Comparison of ENCODE assay signal across 31 cellular contexts in the genomic region with DNA sequence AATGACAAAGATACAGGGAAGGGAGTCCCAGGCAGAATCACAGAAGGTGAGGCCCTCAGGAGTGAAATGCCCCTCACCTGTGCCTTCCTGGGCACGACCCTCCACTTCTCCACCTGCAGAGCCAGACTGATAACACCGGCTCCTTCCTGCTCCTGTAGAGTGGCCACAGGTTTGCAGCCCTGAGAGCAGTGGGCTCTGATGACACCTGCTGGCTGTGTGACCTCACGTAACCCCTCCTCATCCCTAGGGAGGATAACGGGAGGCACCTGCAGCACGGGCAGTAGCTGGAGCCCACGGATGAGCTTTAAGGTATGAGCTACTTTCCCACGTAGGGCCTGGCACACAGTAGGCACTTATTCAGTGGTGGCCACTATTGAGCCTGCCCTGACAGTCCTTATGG. TPM values are rescaled to one million over a fixed set of nuclear protein-coding genes. Genes with fewer than 3 reads are reported as not detected.
DNase-seq lines count a peak whose midpoint lies in the region; ATAC-seq, FAIRE-seq and TF ChIP-seq lines count a peak whose summit lies in the region.
"Had no signal": no experiment of that assay in that cellular context is flagged by ENCODE, and none has a peak within 500 bp of the region (broad histone marks: within the 10 kb centered on the region; RNA-seq: fewer than 3 reads in every experiment).

No MANE protein-coding gene starts in this region.

- no peak overlapping the region for H2BK15ac ChIP-seq in H1 (ENCODE audit: low read length)

- H3K27ac ChIP-seq in H1 (ENCODE audit: low read depth, low read length) = no peak overlapping the region
- H3K27ac ChIP-seq: esophagus muscularis mucosa, GM23248, RWPE1, thoracic aorta, uterus had no signal

- H3K23me2 ChIP-seq in H1 (ENCODE audit: low read depth, low read length) = no peaks in the 10 kb centered on the region

- peaks cover 33% of the 10 kb centered on the region for H3K27me3 Mint-ChIP-seq in activated naive CD8-positive, alpha-beta T cell treated with anti-CD3 and anti-CD28 coated beads, Interleukin-2, amount 50 U/mL, for 24 hours
- H3K27me3 Mint-ChIP-seq in activated CD8-positive, alpha-beta memory T cell treated with anti-CD3 and anti-CD28 coated beads, Interleukin-2, amount 10 ng/mL, durations not matched to agents 7 days and 5 days = peaks cover 10% of the 10 kb centered on the region

- H3K27me3 ChIP-seq in H1 (replicated peaks in 1 of 4; ENCODE audit: control insufficient read depth in 3 of 4, extremely low read depth in 1 of 4, insufficient read depth in 3 of 4, low read length in 3 of 4) = no peaks in the 10 kb centered on the region; a peak in 2 of 7 replicates
- H3K27me3 ChIP-seq: uterus had no signal

- no peak overlapping the region for H3K4ac ChIP-seq in H1 (replicated peaks; ENCODE audit: insufficient read length, low read depth, low read length)

- H3K4me1 ChIP-seq in H1 (replicated peaks in 1 of 4; ENCODE audit: control insufficient read depth in 3 of 4, insufficient read depth in 4 of 4, low read length in 3 of 4) = no peaks in the 10 kb centered on the region
- H3K4me1 ChIP-seq: esophagus muscularis mucosa, uterus had no signal

- CTCF ChIA-PET in H1 (lab: Charles Lee; ENCODE audit: partially characterized antibody) = interaction anchor here (0.6 to 7.3 kb wide), 31 partner anchors 10 to 299 kb away, joined by 3 to 58 read pairs (median 4); no protein-coding TSS in a partner anchor
- CTCF ChIA-PET in activated CD8-positive, alpha-beta memory T cell treated with anti-CD3 and anti-CD28 coated beads, Interleukin-2, amount 10 ng/mL, durations not matched to agents 7 days and 5 days (lab: Charles Lee) = interaction anchor here (0.6 to 1.9 kb wide), 2 partner anchors 298 to 420 kb away, joined by 3 to 7 read pairs; no protein-coding TSS in a partner anchor

- peaks cover 10% of the 10 kb centered on the region for H3K9me3 Mint-ChIP-seq in activated naive CD8-positive, alpha-beta T cell treated with anti-CD3 and anti-CD28 coated beads, Interleukin-2, amount 50 U/mL, for 24 hours
- H3K9me3 Mint-ChIP-seq in activated CD8-positive, alpha-beta memory T cell treated with anti-CD3 and anti-CD28 coated beads, Interleukin-2, amount 10 ng/mL, durations not matched to agents 7 days and 5 days (ENCODE audit: low read depth) = peaks cover 5% of the 10 kb centered on the region
- H3K9me3 Mint-ChIP-seq: CD8-positive, alpha-beta T cell had no signal

- H4K5ac ChIP-seq in H1 (ENCODE audit: insufficient read length, low read depth, low read length) = no peak overlapping the region

- H3K9ac ChIP-seq in H1 (replicated peaks in 1 of 4; ENCODE audit: extremely low read depth in 1 of 4, low read depth in 3 of 4, low read length in 3 of 4) = no peak overlapping the region
- H3K9ac ChIP-seq: GM23248 had no signal

- H2BK12ac ChIP-seq in H1 (ENCODE audit: low read depth, low read length) = no peak overlapping the region

- no peak for FAIRE-seq in H1 (lab: Jason Lieb, UNC)
- FAIRE-seq: K562, TTC549 had no signal

- POLR2A ChIA-PET in H1 (lab: Charles Lee; ENCODE audit: partially characterized antibody) = no interaction called here

- DNase-seq in NCI-H510A treated with DMSO at 0.1 percent for 48 hours (lab: John Stamatoyannopoulos, UW) (peak; percentile 14), NCI-H510A (lab: John Stamatoyannopoulos, UW) (no peak), DMS53 (lab: John Stamatoyannopoulos, UW) (peak; percentile 85), NCI-H1105 (lab: John Stamatoyannopoulos, UW) (peak; percentile 14), H1 (ENCODE audit: low read depth in 1 of 2, low spot score in 2 of 2) (no peak), NCI-H2227 treated with DMSO at 0.1 percent for 48 hours (lab: John Stamatoyannopoulos, UW) (no peak)
- DNase-seq in activated naive CD8-positive, alpha-beta T cell treated with anti-CD3 and anti-CD28 coated beads, Interleukin-2, amount 50 U/mL, for 24 hours = no peak
- no peak for DNase-seq in activated CD8-positive, alpha-beta memory T cell treated with anti-CD3 and anti-CD28 coated beads, Interleukin-2, amount 10 ng/mL, durations not matched to agents 7 days and 5 days
- DNase-seq: activated CD4-positive, alpha-beta T cell treated with anti-CD3 and anti-CD28 coated beads, Interleukin-2, amount 50 U/mL, for 48 hours; activated CD4-positive, CD25-positive, alpha-beta regulatory T cell treated with anti-CD3 and anti-CD28 coated beads, Interleukin-2, amount 50 U/mL, for 72 hours; activated CD8-positive, alpha-beta memory T cell treated with anti-CD3 and anti-CD28 coated beads, Interleukin-2, amount 50 U/mL, for 4 hours; activated naive CD4-positive, alpha-beta T cell treated with Interleukin-2 at 50 U/mL for 16 hours; CD8-positive, alpha-beta T cell; cerebellar nuclear complex; dermis blood vessel endothelial cell; EL; foreskin fibroblast; GM23248; islet precursor cell; NCI-H2107; NCI-H69; stimulated activated CD8-positive, alpha-beta memory T cell treated with anti-CD3 and anti-CD28 coated beads, Interleukin-4, amount 100 ng/mL, for 48 hours; stimulated activated naive CD8-positive, alpha-beta T cell treated with anti-CD3 and anti-CD28 coated beads, Interleukin-15, amount 100 ng/mL, for 72 hours; uterus had no signal

- no peak overlapping the region for H2BK5ac ChIP-seq in H1 (ENCODE audit: low read depth, low read length)

- no peak overlapping the region for H2AFZ ChIP-seq in H1 (ENCODE audit: low read length)
- H2AFZ ChIP-seq: GM23248 had no signal

- no peak overlapping the region for H3K4me3 ChIP-seq in H1 (ENCODE audit: extremely low read depth in 1 of 4, insufficient read depth in 2 of 4, low read depth in 3 of 4, low read length in 4 of 4)
- H3K4me3 ChIP-seq: esophagus muscularis mucosa, GM23248, K562, left ventricle myocardium inferior, thoracic aorta, uterus had no signal

- H3K18ac ChIP-seq in H1 (ENCODE audit: extremely low read depth, low read length) = no peak overlapping the region

- no peak overlapping the region for H3K14ac ChIP-seq in H1 (ENCODE audit: insufficient read length)

- H3K36me3 Mint-ChIP-seq in activated naive CD8-positive, alpha-beta T cell treated with anti-CD3 and anti-CD28 coated beads, Interleukin-2, amount 50 U/mL, for 24 hours (ENCODE audit: low read depth) = no peaks in the 10 kb centered on the region
- H3K36me3 Mint-ChIP-seq in activated CD8-positive, alpha-beta memory T cell treated with anti-CD3 and anti-CD28 coated beads, Interleukin-2, amount 10 ng/mL, durations not matched to agents 7 days and 5 days = no peaks in the 10 kb centered on the region
- H3K36me3 Mint-ChIP-seq: CD8-positive, alpha-beta T cell had no signal

- TF ChIP-seq RAD21 in H1 (IDR thresholded peaks at IDR 0.05 in 1 of 2, conservative IDR thresholded peaks at IDR 0.05 in 1 of 2; ENCODE audit: low read depth in 2 of 2, low read length in 2 of 2) = peak; percentile 62 to 76

- no peak overlapping the region for H3K56ac ChIP-seq in H1 (replicated peaks; ENCODE audit: insufficient read length, low read depth, low read length)

- no peak overlapping the region for H4K91ac ChIP-seq in H1 (replicated peaks; ENCODE audit: insufficient read length, low read length)

- H3K4me1 Mint-ChIP-seq in activated naive CD8-positive, alpha-beta T cell treated with anti-CD3 and anti-CD28 coated beads, Interleukin-2, amount 50 U/mL, for 24 hours = no peaks in the 10 kb centered on the region
- no peaks in the 10 kb centered on the region for H3K4me1 Mint-ChIP-seq in activated CD8-positive, alpha-beta memory T cell treated with anti-CD3 and anti-CD28 coated beads, Interleukin-2, amount 10 ng/mL, durations not matched to agents 7 days and 5 days
- H3K4me1 Mint-ChIP-seq: stimulated activated naive CD8-positive, alpha-beta T cell treated with anti-CD3 and anti-CD28 coated beads, Interleukin-15, amount 100 ng/mL, for 72 hours had no signal

- H2AK5ac ChIP-seq in H1 (ENCODE audit: low read depth, low read length) = no peak overlapping the region

- no peak overlapping the region for H4K8ac ChIP-seq in H1 (ENCODE audit: extremely low read depth, insufficient read depth, low read length)

- H3K4me2 ChIP-seq in H1 (ENCODE audit: insufficient read depth in 1 of 2, low read depth in 2 of 2, low read length in 2 of 2) = no peak overlapping the region

- WGBS in H1 (ENCODE audit: extremely low coverage in 1 of 2, insufficient coverage in 1 of 2, insufficient read length in 1 of 2, insufficient replicate concordance in 2 of 2, low coverage in 1 of 2, low lambda C conversion rate in 2 of 2, missing lambda C conversion rate in 1 of 2), 2 experiments = 77% methylated on average over 7 of the region's 7 CpGs; no CpG with 5 or more reads in 1 of the 2 experiments

- no peak overlapping the region for H3K27ac Mint-ChIP-seq in activated naive CD8-positive, alpha-beta T cell treated with anti-CD3 and anti-CD28 coated beads, Interleukin-2, amount 50 U/mL, for 24 hours
- no peak overlapping the region for H3K27ac Mint-ChIP-seq in activated CD8-positive, alpha-beta memory T cell treated with anti-CD3 and anti-CD28 coated beads, Interleukin-2, amount 10 ng/mL, durations not matched to agents 7 days and 5 days
- H3K27ac Mint-ChIP-seq: CD8-positive, alpha-beta T cell; stimulated activated naive CD8-positive, alpha-beta T cell treated with anti-CD3 and anti-CD28 coated beads, Interleukin-15, amount 100 ng/mL, for 72 hours had no signal

- peaks cover 0 to 3% of the 10 kb centered on the region in 2 experiments for H4K20me1 ChIP-seq in H1 (replicated peaks in 1 of 2; ENCODE audit: control insufficient read depth in 1 of 2, insufficient read depth in 2 of 2, low read length in 2 of 2)

- no peaks in the 10 kb centered on the region for H3K36me3 ChIP-seq in H1 (ENCODE audit: control insufficient read depth in 2 of 4, insufficient read depth in 4 of 4, low read length in 3 of 4)
- H3K36me3 ChIP-seq: esophagus muscularis mucosa, left ventricle myocardium inferior, thoracic aorta, uterus had no signal

- no peaks in the 10 kb centered on the region for H3K79me2 ChIP-seq in H1 (ENCODE audit: control insufficient read depth in 1 of 2, insufficient read depth in 2 of 2, low read length in 2 of 2)

- H3K4me3 Mint-ChIP-seq in activated naive CD8-positive, alpha-beta T cell treated with anti-CD3 and anti-CD28 coated beads, Interleukin-2, amount 50 U/mL, for 24 hours = no peak overlapping the region
- H3K4me3 Mint-ChIP-seq in activated CD8-positive, alpha-beta memory T cell treated with anti-CD3 and anti-CD28 coated beads, Interleukin-2, amount 10 ng/mL, durations not matched to agents 7 days and 5 days = no peak overlapping the region
- H3K4me3 Mint-ChIP-seq: CD8-positive, alpha-beta T cell; stimulated activated naive CD8-positive, alpha-beta T cell treated with anti-CD3 and anti-CD28 coated beads, Interleukin-15, amount 100 ng/mL, for 72 hours had no signal

- H2BK120ac ChIP-seq in H1 (replicated peaks; ENCODE audit: low read depth, low read length) = no peak overlapping the region

- no peak for TF ChIP-seq POLR2A in H1 (IDR thresholded peaks at IDR 0.05; ENCODE audit: control extremely low read depth in 1 of 2, low read depth in 2 of 2, low read length in 2 of 2)

- no peak overlapping the region for H2BK20ac ChIP-seq in H1 (ENCODE audit: low read length)

- H3K9me3 ChIP-seq in H1 (ENCODE audit: insufficient read depth in 2 of 2, low read depth in 1 of 2, low read length in 1 of 2) = peaks cover 2 to 4% of the 10 kb centered on the region in 2 experiments; a peak in 2 of 4 replicates
- H3K9me3 ChIP-seq: uterus had no signal

- peak; percentile 42 to 54 (median 52) for TF ChIP-seq CTCF in H1 (IDR thresholded peaks at IDR 0.05; ENCODE audit: control extremely low read depth in 1 of 3, insufficient read depth in 1 of 3, low read depth in 1 of 3, low read length in 3 of 3)

- TF ChIP-seq EP300 in H1 (IDR thresholded peaks at IDR 0.05; ENCODE audit: borderline replicate concordance in 1 of 2, low read depth in 2 of 2, low read length in 2 of 2) = no peak

- H3K79me1 ChIP-seq in H1 (ENCODE audit: low read depth, low read length) = no peaks in the 10 kb centered on the region

- H3K23ac ChIP-seq in H1 (ENCODE audit: insufficient read length) = no peak overlapping the region

- no peak for ATAC-seq in activated naive CD8-positive, alpha-beta T cell treated with anti-CD3 and anti-CD28 coated beads, Interleukin-2, amount 50 U/mL, for 24 hours
- no peak for ATAC-seq in activated CD8-positive, alpha-beta memory T cell treated with anti-CD3 and anti-CD28 coated beads, Interleukin-2, amount 10 ng/mL, durations not matched to agents 7 days and 5 days
- ATAC-seq: CD8-positive, alpha-beta T cell; sciatic nerve had no signal

RNA-seq across cellular contexts. Expression of gene MAN2B2, which starts 25.5 kb away (rescaled TPM):
- total RNA-seq in H1 (2021; fragmentation: NEBNext Ultra II Directional; extraction: Animal tissue kit (Norgen Biotek cat#: 25700)) = 4.0 and 4.1 TPM in 2 replicates
- polyA plus RNA-seq in H1 (2011; rRNA removed) = 3.3 and 5.8 TPM in 2 replicates
- polyA plus RNA-seq in H1 (2011; cell fraction: cytosol; rRNA removed) = 3.4 TPM
- 9.7 TPM for polyA plus RNA-seq in H1 (2011; cell fraction: nucleus; rRNA removed)
- 1.8 to 4.3 TPM (median 3.6 TPM) in 4 replicates for polyA plus RNA-seq in H1 (2012, experiment 1 of 2)
- 1.4 TPM for polyA plus RNA-seq in H1 (2012, experiment 2 of 2)
- 3.7 TPM for polyA plus RNA-seq in H1 (2013, experiment 1 of 2)
- 4.0 TPM for polyA plus RNA-seq in H1 (2013, experiment 2 of 2)
- polyA minus RNA-seq in H1 (2011; rRNA and poly(A)+ RNA removed) = 3.2 and 4.5 TPM in 2 replicates
- 2.6 TPM for polyA minus RNA-seq in H1 (2011; cell fraction: cytosol; rRNA and poly(A)+ RNA removed)
- 7.5 TPM for polyA minus RNA-seq in H1 (2011; cell fraction: nucleus; rRNA and poly(A)+ RNA removed)
- total RNA-seq in activated CD8-positive, alpha-beta memory T cell treated with anti-CD3 and anti-CD28 coated beads, Interleukin-2, amount 10 ng/mL, durations not matched to agents 7 days and 5 days = 10 to 100 TPM; 28.0 to 33.1 TPM

Comparison
In these comparisons a context has a peak if more than half of its experiments do, and no peak if none do; other contexts are left out.
1. DNase-seq: peak in NCI-H510A treated with DMSO at 0.1 percent for 48 hours (single experiment), DMS53 (single experiment) and NCI-H1105 (single experiment); none in NCI-H510A (single experiment), H1 (0 of 2), NCI-H2227 treated with DMSO at 0.1 percent for 48 hours (single experiment), activated naive CD8-positive, alpha-beta T cell treated with anti-CD3 and anti-CD28 coated beads, Interleukin-2, amount 50 U/mL, for 24 hours (single experiment) and activated CD8-positive, alpha-beta memory T cell treated with anti-CD3 and anti-CD28 coated beads, Interleukin-2, amount 10 ng/mL, durations not matched to agents 7 days and 5 days (single experiment).